In genomic region chr9:122389799-122390481, GRCh38 we compare ENCODE assay signal across 2 cellular contexts.
TF ChIP-seq lines count a peak whose summit lies in the region.

No MANE protein-coding gene starts in this region.

TF ChIP-seq in IMR-90, 13 proteins besides CTCF, POLR2A, EP300 and RAD21 (continued from another document):
- TF ChIP-seq ELK1 (IDR thresholded peaks at IDR 0.05; ENCODE audit: borderline replicate concordance, low read depth, low read length) (no peak), BHLHE40 (IDR thresholded peaks at IDR 0.05; ENCODE audit: low read depth, low read length) (no peak)

TF ChIP-seq in WTC11, 78 proteins besides CTCF, POLR2A, EP300 and RAD21 (continued from another document):
- no peak for TF ChIP-seq STAT6 (CRISPR knock-in tag; conservative IDR thresholded peaks at IDR 0.05; ENCODE audit: low read depth)
- TF ChIP-seq, protein P1, sequence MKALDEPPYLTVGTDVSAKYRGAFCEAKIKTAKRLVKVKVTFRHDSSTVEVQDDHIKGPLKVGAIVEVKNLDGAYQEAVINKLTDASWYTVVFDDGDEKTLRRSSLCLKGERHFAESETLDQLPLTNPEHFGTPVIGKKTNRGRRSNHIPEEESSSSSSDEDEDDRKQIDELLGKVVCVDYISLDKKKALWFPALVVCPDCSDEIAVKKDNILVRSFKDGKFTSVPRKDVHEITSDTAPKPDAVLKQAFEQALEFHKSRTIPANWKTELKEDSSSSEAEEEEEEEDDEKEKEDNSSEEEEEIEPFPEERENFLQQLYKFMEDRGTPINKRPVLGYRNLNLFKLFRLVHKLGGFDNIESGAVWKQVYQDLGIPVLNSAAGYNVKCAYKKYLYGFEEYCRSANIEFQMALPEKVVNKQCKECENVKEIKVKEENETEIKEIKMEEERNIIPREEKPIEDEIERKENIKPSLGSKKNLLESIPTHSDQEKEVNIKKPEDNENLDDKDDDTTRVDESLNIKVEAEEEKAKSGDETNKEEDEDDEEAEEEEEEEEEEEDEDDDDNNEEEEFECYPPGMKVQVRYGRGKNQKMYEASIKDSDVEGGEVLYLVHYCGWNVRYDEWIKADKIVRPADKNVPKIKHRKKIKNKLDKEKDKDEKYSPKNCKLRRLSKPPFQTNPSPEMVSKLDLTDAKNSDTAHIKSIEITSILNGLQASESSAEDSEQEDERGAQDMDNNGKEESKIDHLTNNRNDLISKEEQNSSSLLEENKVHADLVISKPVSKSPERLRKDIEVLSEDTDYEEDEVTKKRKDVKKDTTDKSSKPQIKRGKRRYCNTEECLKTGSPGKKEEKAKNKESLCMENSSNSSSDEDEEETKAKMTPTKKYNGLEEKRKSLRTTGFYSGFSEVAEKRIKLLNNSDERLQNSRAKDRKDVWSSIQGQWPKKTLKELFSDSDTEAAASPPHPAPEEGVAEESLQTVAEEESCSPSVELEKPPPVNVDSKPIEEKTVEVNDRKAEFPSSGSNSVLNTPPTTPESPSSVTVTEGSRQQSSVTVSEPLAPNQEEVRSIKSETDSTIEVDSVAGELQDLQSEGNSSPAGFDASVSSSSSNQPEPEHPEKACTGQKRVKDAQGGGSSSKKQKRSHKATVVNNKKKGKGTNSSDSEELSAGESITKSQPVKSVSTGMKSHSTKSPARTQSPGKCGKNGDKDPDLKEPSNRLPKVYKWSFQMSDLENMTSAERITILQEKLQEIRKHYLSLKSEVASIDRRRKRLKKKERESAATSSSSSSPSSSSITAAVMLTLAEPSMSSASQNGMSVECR (CRISPR knock-in tag; IDR thresholded peaks at IDR 0.05; ENCODE audit: borderline replicate concordance): no peak
- no peak for TF ChIP-seq CREM (CRISPR knock-in tag; IDR thresholded peaks at IDR 0.05)
- TF ChIP-seq ZNF263 (CRISPR knock-in tag; IDR thresholded peaks at IDR 0.05; ENCODE audit: low read depth): no peak
- TF ChIP-seq CDX4 (CRISPR knock-in tag; IDR thresholded peaks at IDR 0.05; ENCODE audit: borderline replicate concordance): no peak
- TF ChIP-seq ZNF396 (CRISPR knock-in tag; IDR thresholded peaks at IDR 0.05; ENCODE audit: borderline replicate concordance): no peak
- TF ChIP-seq, protein P2, sequence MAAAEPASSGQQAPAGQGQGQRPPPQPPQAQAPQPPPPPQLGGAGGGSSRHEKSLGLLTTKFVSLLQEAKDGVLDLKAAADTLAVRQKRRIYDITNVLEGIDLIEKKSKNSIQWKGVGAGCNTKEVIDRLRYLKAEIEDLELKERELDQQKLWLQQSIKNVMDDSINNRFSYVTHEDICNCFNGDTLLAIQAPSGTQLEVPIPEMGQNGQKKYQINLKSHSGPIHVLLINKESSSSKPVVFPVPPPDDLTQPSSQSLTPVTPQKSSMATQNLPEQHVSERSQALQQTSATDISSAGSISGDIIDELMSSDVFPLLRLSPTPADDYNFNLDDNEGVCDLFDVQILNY (CRISPR knock-in tag; IDR thresholded peaks at IDR 0.05): no peak
- TF ChIP-seq ETV6 (CRISPR knock-in tag; IDR thresholded peaks at IDR 0.05): no peak
- TF ChIP-seq, protein P3, sequence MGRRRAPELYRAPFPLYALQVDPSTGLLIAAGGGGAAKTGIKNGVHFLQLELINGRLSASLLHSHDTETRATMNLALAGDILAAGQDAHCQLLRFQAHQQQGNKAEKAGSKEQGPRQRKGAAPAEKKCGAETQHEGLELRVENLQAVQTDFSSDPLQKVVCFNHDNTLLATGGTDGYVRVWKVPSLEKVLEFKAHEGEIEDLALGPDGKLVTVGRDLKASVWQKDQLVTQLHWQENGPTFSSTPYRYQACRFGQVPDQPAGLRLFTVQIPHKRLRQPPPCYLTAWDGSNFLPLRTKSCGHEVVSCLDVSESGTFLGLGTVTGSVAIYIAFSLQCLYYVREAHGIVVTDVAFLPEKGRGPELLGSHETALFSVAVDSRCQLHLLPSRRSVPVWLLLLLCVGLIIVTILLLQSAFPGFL (CRISPR knock-in tag; IDR thresholded peaks at IDR 0.05; ENCODE audit: borderline replicate concordance): no peak
- no peak for TF ChIP-seq MXD4 (CRISPR knock-in tag; IDR thresholded peaks at IDR 0.05; ENCODE audit: borderline replicate concordance)
- no peak for TF ChIP-seq ZNF121 (CRISPR knock-in tag; IDR thresholded peaks at IDR 0.05)
- TF ChIP-seq MYBL2 (CRISPR knock-in tag; IDR thresholded peaks at IDR 0.05): no peak
